17 cellular contexts compared by ENCODE assay signal in the genomic region with DNA sequence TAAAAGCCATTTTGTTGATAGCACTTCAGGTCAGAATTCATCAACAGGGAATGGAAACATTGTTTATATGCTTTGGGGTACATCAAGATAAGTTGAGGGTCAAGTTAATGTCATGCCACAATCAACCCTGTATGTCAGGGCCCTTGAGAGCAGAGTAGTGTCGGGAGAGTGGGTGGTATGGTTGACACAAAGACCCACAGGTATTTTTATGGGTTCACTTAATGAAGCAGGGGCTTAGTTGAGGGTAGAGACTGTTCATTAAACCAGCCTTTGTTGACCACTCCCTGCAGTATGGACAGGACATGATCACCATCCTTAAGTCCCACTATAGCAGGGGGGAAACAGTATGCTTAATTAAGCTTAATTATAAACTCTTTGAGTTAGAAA. TPM values are rescaled to one million over a fixed set of nuclear protein-coding genes. Genes with fewer than 3 reads are reported as not detected.
DNase-seq lines count a peak whose midpoint lies in the region; ATAC-seq and TF ChIP-seq lines count a peak whose summit lies in the region.
"Had no signal": no experiment of that assay in that cellular context is flagged by ENCODE, and none has a peak within 500 bp of the region (broad histone marks: within the 10 kb centered on the region; RNA-seq: fewer than 3 reads in every experiment).

No MANE protein-coding gene starts in this region.

- H3K27me3 Mint-ChIP-seq in stimulated activated naive CD8-positive, alpha-beta T cell treated with anti-CD3 and anti-CD28 coated beads, Interleukin-15, Interleukin-2, amounts not matched to agents 100 ng/mL and 50 ng/mL, for 24 hours: no peaks in the 10 kb centered on the region
- H3K27me3 Mint-ChIP-seq in stimulated activated naive CD8-positive, alpha-beta T cell treated with anti-CD3 and anti-CD28 coated beads, Interleukin-15, amount 100 ng/mL, for 72 hours: no peaks in the 10 kb centered on the region
- no peaks in the 10 kb centered on the region for H3K27me3 Mint-ChIP-seq in endodermal cell (ENCODE audit: insufficient read depth)

- peak overlapping the region; percentile 10; the same call in 1 of the 2 replicates for H3K27ac ChIP-seq in SJCRH30
- no peak overlapping the region for H3K27ac ChIP-seq in endodermal cell (ENCODE audit: low read depth, low read length)
- H3K27ac ChIP-seq: left ventricle myocardium inferior had no signal

- no peak for ATAC-seq in stimulated activated naive CD8-positive, alpha-beta T cell treated with anti-CD3 and anti-CD28 coated beads, Interleukin-15, amount 100 ng/mL, for 72 hours
- ATAC-seq in GM18502 (IDR thresholded peaks at IDR 0.05; ENCODE audit: poor library complexity, unreplicated experiment) (no peak), HG02571 (IDR thresholded peaks at IDR 0.05; ENCODE audit: unreplicated experiment) (no peak)
- ATAC-seq: gastroesophageal sphincter had no signal

- no peak overlapping the region for H3K4me3 ChIP-seq in SJCRH30
- H3K4me3 ChIP-seq in endodermal cell (ENCODE audit: low read length): no peak overlapping the region
- H3K4me3 ChIP-seq: gastroesophageal sphincter, left ventricle myocardium inferior, MG63 had no signal

- H3K4me1 Mint-ChIP-seq in stimulated activated naive CD8-positive, alpha-beta T cell treated with anti-CD3 and anti-CD28 coated beads, Interleukin-15, Interleukin-2, amounts not matched to agents 100 ng/mL and 50 ng/mL, for 24 hours (ENCODE audit: low read depth): peaks cover 50% of the 10 kb centered on the region
- peaks cover 59% of the 10 kb centered on the region for H3K4me1 Mint-ChIP-seq in stimulated activated naive CD8-positive, alpha-beta T cell treated with anti-CD3 and anti-CD28 coated beads, Interleukin-15, amount 100 ng/mL, for 72 hours
- peaks cover 27% of the 10 kb centered on the region for H3K4me1 Mint-ChIP-seq in endodermal cell

- H3K36me3 Mint-ChIP-seq in stimulated activated naive CD8-positive, alpha-beta T cell treated with anti-CD3 and anti-CD28 coated beads, Interleukin-15, Interleukin-2, amounts not matched to agents 100 ng/mL and 50 ng/mL, for 24 hours (ENCODE audit: low read depth): peaks cover 75% of the 10 kb centered on the region
- peaks cover 73% of the 10 kb centered on the region for H3K36me3 Mint-ChIP-seq in endodermal cell (ENCODE audit: low read depth)

- H3K9me3 ChIP-seq in SJCRH30 (replicated peaks) (0 out of 2 replicates have a peak, but pooled peaks cover 4% of the 10 kb centered on the region), endodermal cell (ENCODE audit: control insufficient read depth, low read length) (no peaks in the 10 kb centered on the region)
- H3K9me3 ChIP-seq: BE2C, gastroesophageal sphincter, left ventricle myocardium inferior, MG63 had no signal

- H3K4me3 Mint-ChIP-seq in stimulated activated naive CD8-positive, alpha-beta T cell treated with anti-CD3 and anti-CD28 coated beads, Interleukin-15, Interleukin-2, amounts not matched to agents 100 ng/mL and 50 ng/mL, for 24 hours: peak overlapping the region; percentile 98
- no peak overlapping the region for H3K4me3 Mint-ChIP-seq in stimulated activated naive CD8-positive, alpha-beta T cell treated with anti-CD3 and anti-CD28 coated beads, Interleukin-15, amount 100 ng/mL, for 72 hours
- H3K4me3 Mint-ChIP-seq in endodermal cell: no peak overlapping the region

- H3K9me3 Mint-ChIP-seq in stimulated activated naive CD8-positive, alpha-beta T cell treated with anti-CD3 and anti-CD28 coated beads, Interleukin-15, Interleukin-2, amounts not matched to agents 100 ng/mL and 50 ng/mL, for 24 hours: no peaks in the 10 kb centered on the region
- H3K9me3 Mint-ChIP-seq in stimulated activated naive CD8-positive, alpha-beta T cell treated with anti-CD3 and anti-CD28 coated beads, Interleukin-15, amount 100 ng/mL, for 72 hours: no peaks in the 10 kb centered on the region
- no peaks in the 10 kb centered on the region for H3K9me3 Mint-ChIP-seq in endodermal cell

- 86 to 100% methylated on average over 1 of the region's 1 CpG for WGBS in endodermal cell (ENCODE audit: insufficient coverage in 1 of 2, insufficient read length in 1 of 2), 2 experiments

- H3K4me1 ChIP-seq in SJCRH30 (peaks cover 3% of the 10 kb centered on the region; the same call in 1 of the 2 replicates), endodermal cell (ENCODE audit: control insufficient read depth, insufficient read depth, low read length) (no peaks in the 10 kb centered on the region)
- H3K4me1 ChIP-seq: BE2C had no signal

- H3K9ac ChIP-seq in endodermal cell (ENCODE audit: extremely low read depth, low read length, poor library complexity, severe bottlenecking): no peak overlapping the region

- no peak for DNase-seq in stimulated activated naive CD8-positive, alpha-beta T cell treated with anti-CD3 and anti-CD28 coated beads, Interleukin-15, amount 100 ng/mL, for 72 hours
- DNase-seq in SJCRH30 (no peak), endodermal cell (no peak)
- no peak for DNase-seq in stimulated activated CD4-positive, alpha-beta T cell treated with anti-CD3 and anti-CD28 coated beads, Interleukin-4, amount 100 ng/mL, for 1 hour
- DNase-seq in stimulated activated naive CD4-positive, alpha-beta T cell treated with Interleukin-2 at 50 U/mL for 16 hours (lab: John Stamatoyannopoulos, UW): no peak
- DNase-seq: activated CD4-positive, CD25-positive, alpha-beta regulatory T cell; amygdala; BE2C; left ventricle myocardium inferior; MG63; NCI-H2081; NCI-H69; T-helper 1 cell had no signal

- H3K36me3 ChIP-seq in SJCRH30 (peaks cover 59% of the 10 kb centered on the region), endodermal cell (ENCODE audit: control insufficient read depth, insufficient read depth, low read length) (peaks cover 60% of the 10 kb centered on the region)

- H3K27me3 ChIP-seq in SJCRH30: no peaks in the 10 kb centered on the region; the same call in 1 of the 2 replicates
- no peaks in the 10 kb centered on the region for H3K27me3 ChIP-seq in endodermal cell (ENCODE audit: control insufficient read depth, insufficient read depth, low read length, poor library complexity, severe bottlenecking)
- H3K27me3 ChIP-seq: BE2C, gastroesophageal sphincter, MG63 had no signal

- peak overlapping the region; percentile 80 for H3K27ac Mint-ChIP-seq in stimulated activated naive CD8-positive, alpha-beta T cell treated with anti-CD3 and anti-CD28 coated beads, Interleukin-15, Interleukin-2, amounts not matched to agents 100 ng/mL and 50 ng/mL, for 24 hours
- peak overlapping the region in 1 of 2 donors; percentile 92 for H3K27ac Mint-ChIP-seq in stimulated activated naive CD8-positive, alpha-beta T cell treated with anti-CD3 and anti-CD28 coated beads, Interleukin-15, amount 100 ng/mL, for 72 hours
- peak overlapping the region; percentile 28 for H3K27ac Mint-ChIP-seq in endodermal cell

- TF ChIP-seq CTCF in endodermal cell (conservative IDR thresholded peaks at IDR 0.05): no peak

RNA-seq across cellular contexts. Expression of a gene that starts 5.7 kb away (rescaled TPM):
- 4,028 and 4,913 TPM in 2 replicates for total RNA-seq in SJCRH30 (2014; rRNA removed; shearing (Covaris generic))
- 1,000 to 10,000 TPM; 2,589 to 2,765 TPM for total RNA-seq in endodermal cell
- polyA plus RNA-seq in endodermal cell (2013, experiment 1 of 2): 1,971 TPM
- 1,927 TPM for polyA plus RNA-seq in endodermal cell (2013, experiment 2 of 2)
